ENCODE assay signal across 8 cellular contexts in the genomic region with DNA sequence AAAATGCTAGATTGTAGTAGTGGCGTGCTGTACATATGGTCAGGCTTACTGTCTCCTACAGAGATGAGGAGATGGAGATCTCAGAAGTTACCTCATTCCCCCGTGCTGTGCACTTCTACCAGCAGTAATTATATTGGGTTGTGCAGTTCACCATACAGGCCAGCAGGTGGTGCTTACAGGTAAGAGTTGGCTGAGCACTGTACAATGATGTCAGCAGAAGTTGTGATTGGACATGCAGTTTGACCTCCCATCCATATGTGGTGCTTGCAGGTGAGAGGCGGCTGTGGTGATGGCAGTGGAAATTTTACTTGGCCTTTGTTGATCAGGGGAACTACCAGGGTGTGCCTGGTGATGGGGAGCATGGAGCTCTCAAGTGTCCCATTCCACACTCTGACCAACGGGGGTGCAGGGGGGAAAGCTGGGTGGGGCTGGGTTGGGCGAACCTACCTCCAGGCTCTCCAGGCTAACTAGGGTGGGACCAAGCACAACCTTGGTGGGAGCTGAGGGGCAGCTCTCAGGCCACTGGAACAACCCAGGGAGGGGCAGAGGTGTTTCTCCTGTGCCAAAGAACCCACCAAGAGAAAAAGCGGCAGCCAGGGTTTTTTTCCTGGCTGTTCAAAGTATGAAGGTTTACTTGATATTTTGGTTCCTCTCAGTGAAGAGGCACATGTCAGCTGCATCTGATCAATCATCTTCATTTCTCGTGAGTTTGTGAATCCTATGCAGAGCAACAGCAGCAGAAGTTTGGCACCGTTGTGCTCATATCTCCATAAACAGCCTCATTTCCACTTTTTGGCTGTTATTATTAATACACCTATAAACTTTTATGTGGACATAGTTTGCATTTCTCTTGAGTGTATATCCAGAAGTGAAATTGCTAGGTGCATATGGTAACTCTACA.
A peak's percentile ranks its signal among the peaks of the same experiment; 100 is the strongest.
DNase-seq lines count a peak whose midpoint lies in the region; ATAC-seq and TF ChIP-seq lines count a peak whose summit lies in the region.

No MANE protein-coding gene starts in this region.

- no peak overlapping the region for H3K4me3 ChIP-seq in SJCRH30
- no peak overlapping the region for H3K4me3 ChIP-seq in cardiac fibroblast (replicated peaks in 1 of 2; ENCODE audit: low read depth in 2 of 2, low read length in 2 of 2)
- H3K4me3 ChIP-seq in stomach, result no peak overlapping the region

- peak; percentile 76 for TF ChIP-seq CTCF in cardiac fibroblast (IDR thresholded peaks at IDR 0.05; ENCODE audit: low read depth, low read length)
- peak in 5 of 7 experiments; percentile 29 to 70 (median 60) for TF ChIP-seq CTCF in stomach (IDR thresholded peaks at IDR 0.05)

- peak; percentile 100 for ATAC-seq in GM21390 (IDR thresholded peaks at IDR 0.05; ENCODE audit: unreplicated experiment)
- peak; percentile 100 for ATAC-seq in HG03565 (IDR thresholded peaks at IDR 0.05; ENCODE audit: unreplicated experiment)

- H3K36me3 ChIP-seq in SJCRH30, result no peaks in the 10 kb centered on the region
- no peaks in the 10 kb centered on the region for H3K36me3 ChIP-seq in stomach

- no peaks in the 10 kb centered on the region for H3K4me1 ChIP-seq in SJCRH30
- H3K4me1 ChIP-seq in stomach, result no peaks in the 10 kb centered on the region

- intact Hi-C loops in stomach (cut with DNase I; ENCODE audit: low total_unique reads), result no loop called here

- H3K9me3 ChIP-seq in SJCRH30 (replicated peaks) (no peaks in the 10 kb centered on the region), stomach (no peaks in the 10 kb centered on the region)

- TF ChIP-seq POLR2A in stomach (IDR thresholded peaks at IDR 0.05), result no peak

- H3K27ac ChIP-seq in SJCRH30 (no peak overlapping the region), stomach (no peak overlapping the region)

- H3K27me3 ChIP-seq in SJCRH30 (no peaks in the 10 kb centered on the region), stomach (no peaks in the 10 kb centered on the region)

- TF ChIP-seq EP300 in stomach (IDR thresholded peaks at IDR 0.05), result no peak

- 56 to 74% (median 63%) methylated on average over 7 to 8 of the region's 8 CpGs for WGBS in stomach, 5 donors

- DNase-seq in NCI-H345 (lab: John Stamatoyannopoulos, UW), result peak; percentile 13
- DNase-seq in NCI-H345 treated with DMSO at 0.1 percent for 48 hours (lab: John Stamatoyannopoulos, UW; ENCODE audit: unreplicated experiment), result no peak
- peak; percentile 56 to 73 for DNase-seq in SJCRH30
- DNase-seq in cardiac fibroblast (ENCODE audit: low read depth in 2 of 2), result peak; percentile 65 to 71
- peak; percentile 49 to 62 for DNase-seq in lung microvascular endothelial cell (ENCODE audit: low read depth in 2 of 2)
- DNase-seq in stomach, result peak; percentile 54
